17 cellular contexts compared by ENCODE assay signal in the genomic region with DNA sequence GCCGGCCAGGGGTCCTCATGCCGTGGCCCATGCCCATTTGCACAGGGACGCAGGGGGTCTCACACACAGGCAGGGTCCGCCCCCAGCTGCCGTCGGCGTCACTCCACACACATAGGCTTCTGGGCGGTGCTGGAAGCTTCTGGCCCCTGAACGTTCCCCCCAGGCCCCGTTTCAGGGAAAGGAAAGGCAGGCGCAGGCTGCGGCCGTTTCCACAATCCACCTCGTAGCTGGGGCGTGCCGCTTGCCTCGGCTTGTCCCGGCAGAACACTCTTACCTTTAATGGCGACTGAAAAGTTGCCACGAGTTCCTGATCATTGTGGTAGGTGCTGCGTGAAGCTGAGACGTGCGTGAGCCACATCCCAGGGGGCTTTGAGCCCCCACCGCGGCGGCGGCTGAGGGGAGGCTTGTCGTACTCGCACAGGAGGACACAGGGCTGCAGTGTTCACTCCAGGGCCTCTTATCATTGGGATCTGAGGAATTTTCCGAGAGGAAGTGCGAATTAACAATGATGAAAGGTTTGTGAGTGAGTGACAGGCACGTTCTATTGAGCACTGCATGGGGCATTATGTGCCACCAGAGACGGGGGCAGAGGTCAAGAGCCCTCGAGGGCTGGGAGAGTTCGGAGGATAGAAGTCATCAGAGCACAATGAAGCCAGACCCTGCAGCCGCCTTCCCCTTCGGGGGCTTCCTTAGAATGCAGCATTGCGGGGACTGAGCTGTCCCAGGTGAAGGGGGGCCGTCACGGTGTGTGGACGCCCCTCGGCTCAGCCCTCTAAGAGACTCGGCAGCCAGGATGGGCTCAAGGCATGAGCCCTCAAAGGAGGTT. TPM values are rescaled to one million over a fixed set of nuclear protein-coding genes. Genes with fewer than 3 reads are reported as not detected.
DNase-seq lines count a peak whose midpoint lies in the region; TF ChIP-seq lines count a peak whose summit lies in the region.
"Had no signal": no experiment of that assay in that cellular context is flagged by ENCODE, and none has a peak within 500 bp of the region (broad histone marks: within the 10 kb centered on the region; RNA-seq: fewer than 3 reads in every experiment).

No MANE protein-coding gene starts in this region.

- CTCF ChIA-PET in OCI-LY7 (lab: Charles Lee; ENCODE audit: unreplicated experiment) = no interaction called here

- H3K4me2 ChIP-seq in OCI-LY7 (ENCODE audit: low read length) = no peak overlapping the region
- H3K4me2 ChIP-seq: KMS-11 had no signal

- BruUV-seq in OCI-LY7 (replicated peaks; lab: Mats Ljungman, UMichigan) = no TSS peak

- H3K9me3 ChIP-seq in ectodermal cell (ENCODE audit: control insufficient read depth, low read length) (no peaks in the 10 kb centered on the region), OCI-LY7 (ENCODE audit: low read length) (no peaks in the 10 kb centered on the region)

- no peaks in the 10 kb centered on the region for H3K36me3 ChIP-seq in ectodermal cell (ENCODE audit: control insufficient read depth, insufficient read depth, low read length)
- no peaks in the 10 kb centered on the region for H3K36me3 ChIP-seq in OCI-LY7 (ENCODE audit: insufficient read depth, low read length)
- H3K36me3 ChIP-seq: sigmoid colon had no signal

- peak; percentile 22 for DNase-seq in DMS53 (lab: John Stamatoyannopoulos, UW)
- no peak for DNase-seq in DMS53 treated with DMSO at 0.1 percent for 48 hours (lab: John Stamatoyannopoulos, UW; ENCODE audit: unreplicated experiment)
- peak; percentile 79 for DNase-seq in left kidney (ENCODE audit: low read depth, low spot score)
- DNase-seq in substantia nigra (lab: John Stamatoyannopoulos, UW) = no peak
- DNase-seq in NCI-H526 treated with DMSO at 0.1 percent for 48 hours (lab: John Stamatoyannopoulos, UW) = no peak
- no peak for DNase-seq in DMS114 treated with DMSO at 0.1 percent for 48 hours (lab: John Stamatoyannopoulos, UW; ENCODE audit: unreplicated experiment)
- no peak for DNase-seq in OCI-LY7 (ENCODE audit: low spot score)
- DNase-seq: activated CD4-positive, alpha-beta memory T cell treated with anti-CD3 and anti-CD28 coated beads for 36 hours; activated gamma-delta T cell treated with Interleukin-2 at 50 U/mL for 16 hours; foreskin fibroblast; NCI-H2081; OCI-M1; sigmoid colon; T-helper 17 cell had no signal

- peak overlapping the region; percentile 89 for H3K27ac ChIP-seq in ectodermal cell (ENCODE audit: insufficient read depth, low read depth, low read length, poor library complexity, severe bottlenecking)
- H3K27ac ChIP-seq in substantia nigra (ENCODE audit: low read depth, low read length, poor library complexity, severe bottlenecking) = peak overlapping the region; percentile 33
- no peak overlapping the region for H3K27ac ChIP-seq in OCI-LY7 (ENCODE audit: low read depth, low read length, poor library complexity, severe bottlenecking)
- H3K27ac ChIP-seq: 22Rv1, KMS-11, sigmoid colon had no signal

- no peaks in the 10 kb centered on the region for H4K20me1 ChIP-seq in OCI-LY7 (ENCODE audit: insufficient read depth, low read length)

- H2AFZ ChIP-seq in OCI-LY7 (ENCODE audit: low read length) = no peak overlapping the region

- WGBS in ectodermal cell, 2 experiments = 20 to 26% methylated on average over 42 to 43 of the region's 43 CpGs

- H3K79me2 ChIP-seq in OCI-LY7 (ENCODE audit: insufficient read depth, low read depth, low read length) = no peaks in the 10 kb centered on the region

- H3K9me2 ChIP-seq in OCI-LY7 (ENCODE audit: insufficient read depth, low read length) = no peaks in the 10 kb centered on the region

- intact Hi-C loops in OCI-LY7 (cut with micrococcal nuclease; ENCODE audit: unreplicated experiment) = no loop called here

- TF ChIP-seq CTCF in OCI-LY7 (conservative IDR thresholded peaks at IDR 0.05; ENCODE audit: low read length) = no peak

- H3K27me3 ChIP-seq in ectodermal cell (ENCODE audit: control insufficient read depth, insufficient read depth, low read length, poor library complexity, severe bottlenecking) = peaks cover 18% of the 10 kb centered on the region

- POLR2A ChIA-PET in OCI-LY7 (lab: Charles Lee) = interaction anchor here (0.6 kb wide), 1 partner anchor 74 kb away, joined by 3 read pairs; no protein-coding TSS in a partner anchor

- H3K4me1 ChIP-seq in ectodermal cell (ENCODE audit: control insufficient read depth, insufficient read depth, low read length) (peaks cover 19% of the 10 kb centered on the region), OCI-LY7 (ENCODE audit: insufficient read depth, low read length, poor library complexity, severe bottlenecking) (peaks cover 6% of the 10 kb centered on the region)
- H3K4me1 ChIP-seq: sigmoid colon had no signal

- H3K4me3 ChIP-seq in ectodermal cell (ENCODE audit: insufficient read depth, low read depth, low read length) (no peak overlapping the region), OCI-LY7 (ENCODE audit: low read depth, low read length, poor library complexity, severe bottlenecking) (no peak overlapping the region)
- H3K4me3 ChIP-seq: sigmoid colon had no signal

RNA-seq across cellular contexts. Expression of gene MCF2L, which starts 53.6 kb away (rescaled TPM):
- polyA plus RNA-seq in ectodermal cell (2013, experiment 1 of 4) = 40.0 TPM
- 57.3 TPM for polyA plus RNA-seq in ectodermal cell (2013, experiment 2 of 4)
- polyA plus RNA-seq in ectodermal cell (2013, experiment 3 of 4) = 29.8 TPM
- polyA plus RNA-seq in ectodermal cell (2013, experiment 4 of 4) = 32.4 TPM
- 2.8 and 8.4 TPM in 2 replicates for total RNA-seq in OCI-LY7 (2014; rRNA removed; shearing (Covaris generic))
- total RNA-seq in OCI-LY7 (2022) = 12.8 and 16.4 TPM in 2 replicates

Comparison
In these comparisons a context has a peak if more than half of its experiments do, and no peak if none do; other contexts are left out.
1. DNase-seq: peak in DMS53 (single experiment) and left kidney (single experiment); none in DMS53 treated with DMSO at 0.1 percent for 48 hours (single experiment), substantia nigra (0 of 49), NCI-H526 treated with DMSO at 0.1 percent for 48 hours (single experiment), DMS114 treated with DMSO at 0.1 percent for 48 hours (single experiment) and OCI-LY7 (single experiment).